In the genomic region with DNA sequence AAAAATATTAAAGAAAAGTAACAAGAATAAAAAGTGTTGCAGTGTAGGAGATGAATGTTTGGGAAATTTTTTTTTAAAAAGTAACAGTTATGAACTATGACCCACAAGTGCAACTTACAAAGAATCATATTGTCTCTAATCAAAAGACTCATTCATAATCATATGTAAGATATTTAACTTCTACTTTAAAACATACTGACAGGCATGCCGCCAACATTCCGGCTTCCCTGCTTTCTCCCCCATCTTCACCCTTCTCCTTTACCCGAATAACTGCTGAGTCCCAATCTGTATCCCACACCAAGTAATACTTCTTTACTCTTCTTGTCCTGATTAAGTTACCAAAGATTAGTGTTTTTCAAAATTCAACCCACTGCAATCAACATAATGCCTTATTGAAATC, we compare ENCODE assay signal across 28 cellular contexts.
"Had no signal": no experiment of that assay in that cellular context is flagged by ENCODE, and none has a peak within 500 bp of the region (broad histone marks: within the 10 kb centered on the region; RNA-seq: fewer than 3 reads in every experiment).

No MANE protein-coding gene starts in this region.

- H3K4me1 ChIP-seq: parathyroid adenoma, psoas muscle, right lobe of liver, sigmoid colon, stomach, thyroid gland, tibial nerve, upper lobe of left lung, vagina had no signal

- H3K27me3 ChIP-seq: ovary, right lobe of liver, sigmoid colon, stomach, thyroid gland, tibial nerve, upper lobe of left lung, vagina had no signal

- H3K9me3 ChIP-seq: ovary, psoas muscle, right lobe of liver, thoracic aorta, thyroid gland, vagina had no signal

- H2AFZ ChIP-seq: parathyroid adenoma had no signal

- H3K27ac Mint-ChIP-seq: naive thymus-derived CD8-positive, alpha-beta T cell; natural killer cell treated with Interleukin-12 subunit alpha and Interleukin-12 subunit beta and Interleukin-15 and Interleukin-18, amount 100 ng/mL, for 72 hours; nephron progenitor cell; progenitor cell of endocrine pancreas; stimulated activated effector memory CD8-positive, alpha-beta T cell treated with anti-CD3 and anti-CD28 coated beads, Interleukin-12 subunit alpha, Interleukin-12 subunit beta, amount 100 ng/mL, for 72 hours; stimulated activated naive B cell treated with anti-CD40 and anti-IgM and Interleukin-4, amounts not matched to agents 10 μg/mL and 1 μg/mL and 100 μg/mL, for 72 hours; stimulated activated naive CD8-positive, alpha-beta T cell treated with anti-CD3 and anti-CD28 coated beads, Interleukin-15, Interleukin-2, amounts not matched to agents 100 ng/mL and 50 ng/mL, for 24 hours had no signal

- H3K9ac ChIP-seq: parathyroid adenoma had no signal

- H3K79me2 ChIP-seq: parathyroid adenoma had no signal

- H3K4me3 ChIP-seq: ovary, psoas muscle, right lobe of liver, sigmoid colon, stomach, thoracic aorta, thyroid gland, tibial nerve, upper lobe of left lung, vagina had no signal

- H3K36me3 Mint-ChIP-seq: stimulated activated effector memory CD8-positive, alpha-beta T cell treated with anti-CD3 and anti-CD28 coated beads, Interleukin-12 subunit alpha, Interleukin-12 subunit beta, amount 100 ng/mL, for 72 hours; stimulated activated naive B cell treated with anti-CD40 and anti-IgM and Interleukin-4, amounts not matched to agents 10 μg/mL and 1 μg/mL and 100 μg/mL, for 72 hours had no signal

- H3K4me3 Mint-ChIP-seq: naive thymus-derived CD8-positive, alpha-beta T cell; natural killer cell treated with Interleukin-12 subunit alpha and Interleukin-12 subunit beta and Interleukin-15 and Interleukin-18, amount 100 ng/mL, for 72 hours; nephron progenitor cell; neural crest cell; stimulated activated effector memory CD8-positive, alpha-beta T cell treated with anti-CD3 and anti-CD28 coated beads, Interleukin-12 subunit alpha, Interleukin-12 subunit beta, amount 100 ng/mL, for 72 hours; stimulated activated naive B cell treated with anti-CD40 and anti-IgM and Interleukin-4, amounts not matched to agents 10 μg/mL and 1 μg/mL and 100 μg/mL, for 72 hours; stimulated activated naive CD8-positive, alpha-beta T cell treated with anti-CD3 and anti-CD28 coated beads, Interleukin-15, Interleukin-2, amounts not matched to agents 100 ng/mL and 50 ng/mL, for 24 hours had no signal

- H3K4me1 Mint-ChIP-seq: naive thymus-derived CD8-positive, alpha-beta T cell; nephron progenitor cell; stimulated activated effector memory CD8-positive, alpha-beta T cell treated with anti-CD3 and anti-CD28 coated beads, Interleukin-12 subunit alpha, Interleukin-12 subunit beta, amount 100 ng/mL, for 72 hours; stimulated activated naive B cell treated with anti-CD40 and anti-IgM and Interleukin-4, amounts not matched to agents 10 μg/mL and 1 μg/mL and 100 μg/mL, for 72 hours had no signal

- DNase-seq: naive thymus-derived CD8-positive, alpha-beta T cell; nephron progenitor cell; occipital lobe; ovary; posterior cingulate gyrus; psoas muscle; right cardiac atrium; right lobe of liver; sigmoid colon; small intestine; stimulated activated CD4-positive, alpha-beta T cell treated with anti-CD3 and anti-CD28 coated beads, Interleukin-15, amount 100 ng/mL, for 24 hours; stimulated activated CD4-positive, alpha-beta T cell treated with anti-CD3 and anti-CD28 coated beads, Interleukin-2, amount 100 ng/mL, for 24 hours; stimulated activated CD4-positive, alpha-beta T cell treated with anti-CD3 and anti-CD28 coated beads, Interleukin-2, amount 100 ng/mL, for 48 hours; stimulated activated CD4-positive, alpha-beta T cell treated with anti-CD3 and anti-CD28 coated beads, Interleukin-4, amount 100 ng/mL, for 24 hours; stimulated activated naive B cell treated with anti-CD40 and anti-IgM and Interleukin-4, amounts not matched to agents 10 μg/mL and 1 μg/mL and 100 μg/mL, for 72 hours; stimulated activated naive CD4-positive, alpha-beta T cell treated with Interleukin-2 at 50 U/mL for 16 hours; stomach; thyroid gland; upper lobe of left lung had no signal

- H3K27me3 Mint-ChIP-seq: natural killer cell treated with Interleukin-12 subunit alpha and Interleukin-12 subunit beta and Interleukin-15 and Interleukin-18, amount 100 ng/mL, for 72 hours; progenitor cell of endocrine pancreas; stimulated activated naive B cell treated with anti-CD40 and anti-IgM and Interleukin-4, amounts not matched to agents 10 μg/mL and 1 μg/mL and 100 μg/mL, for 72 hours; stimulated activated naive CD8-positive, alpha-beta T cell treated with anti-CD3 and anti-CD28 coated beads, Interleukin-15, Interleukin-2, amounts not matched to agents 100 ng/mL and 50 ng/mL, for 24 hours had no signal

- H3K36me3 ChIP-seq: ovary, right lobe of liver, sigmoid colon, stomach, thoracic aorta, thyroid gland, tibial nerve, upper lobe of left lung, vagina had no signal

- H3K27ac ChIP-seq: ovary, parathyroid adenoma, psoas muscle, right lobe of liver, sigmoid colon, stomach, thoracic aorta, thyroid gland, tibial nerve, upper lobe of left lung, vagina had no signal
